19 cellular contexts compared by ENCODE assay signal in genomic region chr19:15231256-15231655, GRCh38. TPM values are rescaled to one million over a fixed set of nuclear protein-coding genes. Genes with fewer than 3 reads are reported as not detected.
A peak's percentile ranks its signal among the peaks of the same experiment; 100 is the strongest.
DNase-seq lines count a peak whose midpoint lies in the region; ATAC-seq and TF ChIP-seq lines count a peak whose summit lies in the region.
"Had no signal": no experiment of that assay in that cellular context is flagged by ENCODE, and none has a peak within 500 bp of the region (broad histone marks: within the 10 kb centered on the region; RNA-seq: fewer than 3 reads in every experiment).

No MANE protein-coding gene starts in this region.

- no peaks in the 10 kb centered on the region for H3K4me1 ChIP-seq in HUES64 (ENCODE audit: insufficient read depth, low read length)
- 0 out of 2 replicates have a peak, but pooled peaks cover 2% of the 10 kb centered on the region for H3K4me1 ChIP-seq in iPS DF 6.9 (ENCODE audit: control insufficient read depth, insufficient read depth, low read length)
- peaks cover 4 to 7% of the 10 kb centered on the region in 2 donors for H3K4me1 ChIP-seq in neuronal stem cell (ENCODE audit: control insufficient read depth in 2 of 2, insufficient read depth in 1 of 2, low read depth in 1 of 2, low read length in 2 of 2)
- H3K4me1 ChIP-seq: gastrocnemius medialis had no signal

- peaks cover 26 to 51% (median 47%) of the 10 kb centered on the region in 3 donors for H3K27me3 Mint-ChIP-seq in CD14-positive monocyte (ENCODE audit: low read depth in 3 of 3)

- intact Hi-C loops in CD14-positive monocyte (cut with micrococcal nuclease): loop anchor here (5.0 kb wide), 2 partner anchors 34 to 54 kb away; no protein-coding TSS in a partner anchor

- H3K23ac ChIP-seq in neuronal stem cell (ENCODE audit: low read depth, low read length, poor library complexity): no peak overlapping the region

- H4K91ac ChIP-seq in neuronal stem cell (ENCODE audit: low read depth, low read length, poor library complexity): no peak overlapping the region

- H2BK15ac ChIP-seq in neuronal stem cell (ENCODE audit: low read length): peak overlapping the region; percentile 75

- DNase-seq in CD14-positive monocyte (ENCODE audit: low spot score) (no peak), iPS DF 6.9 (ENCODE audit: low read depth, low spot score) (no peak), neuronal stem cell (ENCODE audit: low spot score) (no peak), iPS-NIHi11 (ENCODE audit: low spot score) (no peak), mucosa of gallbladder (ENCODE audit: low spot score) (no peak)
- DNase-seq in activated CD4-positive, alpha-beta T cell treated with anti-CD3 and anti-CD28 coated beads for 48 hours: no peak
- DNase-seq: activated effector memory CD4-positive, alpha-beta T cell treated with anti-CD3 and anti-CD28 coated beads, Interleukin-2, amount 50 U/mL, for 16 hours; amniotic stem cell; caudate nucleus; gastrocnemius medialis; mammary epithelial cell; NCI-H2081; SW 1271 had no signal

- H3K4me1 Mint-ChIP-seq in CD14-positive monocyte: peaks cover 40% of the 10 kb centered on the region

- no peak overlapping the region for H2AFZ ChIP-seq in neuronal stem cell (ENCODE audit: low read length)

- H2BK120ac ChIP-seq in neuronal stem cell (ENCODE audit: low read depth, low read length): peak overlapping the region; percentile 97

- H3K4me3 Mint-ChIP-seq in CD14-positive monocyte: peak overlapping the region; percentile 16 to 70
- H3K4me3 Mint-ChIP-seq: activated CD4-positive, alpha-beta T cell treated with anti-CD3 and anti-CD28 coated beads for 36 hours had no signal

- H3K9ac ChIP-seq in HUES64 (ENCODE audit: low read depth, low read length): peak overlapping the region; percentile 51
- H3K9ac ChIP-seq in neuronal stem cell (ENCODE audit: low read depth, low read length, poor library complexity): peak overlapping the region; percentile 50

- H2BK5ac ChIP-seq in neuronal stem cell (ENCODE audit: low read length): peak overlapping the region; percentile 35

- H3K27me3 ChIP-seq in HUES64 (ENCODE audit: insufficient read depth, low read length) (peaks cover 5% of the 10 kb centered on the region; the same call in 1 of the 2 replicates), iPS DF 6.9 (ENCODE audit: control insufficient read depth, insufficient read depth, low read length) (no peaks in the 10 kb centered on the region), neuronal stem cell (ENCODE audit: control insufficient read depth in 3 of 3, insufficient read depth in 3 of 3, low read depth in 1 of 3, low read length in 3 of 3) (peaks cover 0 to 22% (median 3%) of the 10 kb centered on the region in 3 experiments)

- no peak overlapping the region for H3K4ac ChIP-seq in neuronal stem cell (ENCODE audit: low read length)

- H3K18ac ChIP-seq in neuronal stem cell (ENCODE audit: low read length): peak overlapping the region; percentile 91

- peaks cover 0 to 14% (median 7%) of the 10 kb centered on the region in 7 donors for H3K9me3 Mint-ChIP-seq in CD14-positive monocyte
- H3K9me3 Mint-ChIP-seq: nephron had no signal

- peak overlapping the region; percentile 75 for H3K4me3 ChIP-seq in HUES64 (ENCODE audit: low read length)
- H3K4me3 ChIP-seq in iPS DF 6.9 (ENCODE audit: low read length): peak overlapping the region; percentile 70; the same call in 1 of the 2 replicates
- H3K4me3 ChIP-seq in neuronal stem cell (ENCODE audit: low read length in 2 of 2): no peak overlapping the region

- H3K36me3 ChIP-seq in HUES64 (ENCODE audit: insufficient read depth, low read length) (peaks cover 21% of the 10 kb centered on the region), iPS DF 6.9 (ENCODE audit: control insufficient read depth, insufficient read depth, low read length) (peaks cover 3% of the 10 kb centered on the region; the same call in 1 of the 2 replicates), neuronal stem cell (replicated peaks in 1 of 2; ENCODE audit: control insufficient read depth in 2 of 2, insufficient read depth in 2 of 2, low read length in 2 of 2) (peaks cover 6 to 19% of the 10 kb centered on the region in 2 donors)

- H3K27ac Mint-ChIP-seq in CD14-positive monocyte: peak overlapping the region in 1 of 7 donors; percentile 18
- H3K27ac Mint-ChIP-seq: activated CD4-positive, alpha-beta T cell treated with anti-CD3 and anti-CD28 coated beads for 36 hours; nephron had no signal

- H2BK12ac ChIP-seq in neuronal stem cell (ENCODE audit: low read length): peak overlapping the region; percentile 93

- H3K79me1 ChIP-seq in neuronal stem cell (ENCODE audit: low read depth, low read length): peaks cover 7% of the 10 kb centered on the region

- peak overlapping the region; percentile 88 for H2AK5ac ChIP-seq in neuronal stem cell (ENCODE audit: low read depth, low read length)

- no peak for TF ChIP-seq CTCF in CD14-positive monocyte (IDR thresholded peaks at IDR 0.05)

- H4K8ac ChIP-seq in neuronal stem cell (ENCODE audit: low read depth, low read length): peak overlapping the region; percentile 86

- no peaks in the 10 kb centered on the region for H3K9me3 ChIP-seq in HUES64 (ENCODE audit: insufficient read depth, low read depth, low read length)
- H3K9me3 ChIP-seq in iPS DF 6.9 (ENCODE audit: control insufficient read depth, insufficient read depth, low read length): no peaks in the 10 kb centered on the region
- peaks cover 0 to 2% of the 10 kb centered on the region in 2 donors for H3K9me3 ChIP-seq in neuronal stem cell (replicated peaks in 1 of 2; ENCODE audit: control insufficient read depth in 2 of 2, insufficient read depth in 1 of 2, low read depth in 1 of 2, low read length in 2 of 2)
- H3K9me3 ChIP-seq: gastrocnemius medialis had no signal

- no peak overlapping the region for H3K27ac ChIP-seq in HUES64 (ENCODE audit: low read depth, low read length)
- no peak overlapping the region for H3K27ac ChIP-seq in iPS DF 6.9 (ENCODE audit: low read length)
- H3K27ac ChIP-seq in neuronal stem cell (replicated peaks; ENCODE audit: low read length): no peak overlapping the region
- H3K27ac ChIP-seq: epithelial cell of prostate, gastrocnemius medialis had no signal

- no peak overlapping the region for H3K14ac ChIP-seq in neuronal stem cell (ENCODE audit: low read length)

- 91% methylated on average over 10 of the region's 10 CpGs for WGBS in HUES64
- no CpG with 5 or more reads among the region's 10 CpGs for WGBS in iPS DF 6.9 (ENCODE audit: insufficient coverage, insufficient read length)
- WGBS in neuronal stem cell (ENCODE audit: extremely low coverage in 2 of 2, insufficient read length in 2 of 2, insufficient replicate concordance in 1 of 2), 2 donors: no CpG with 5 or more reads among the region's 10 CpGs

- H3K4me2 ChIP-seq in neuronal stem cell (ENCODE audit: insufficient read depth, low read length, poor library complexity, severe bottlenecking): peak overlapping the region; percentile 4

- no peak for ATAC-seq in GM21576 (IDR thresholded peaks at IDR 0.05; ENCODE audit: unreplicated experiment)
- ATAC-seq: gastrocnemius medialis had no signal

- H3K36me3 Mint-ChIP-seq in CD14-positive monocyte: peaks cover 18 to 20% of the 10 kb centered on the region in 2 donors

RNA-seq across cellular contexts. Expression of gene EPHX3, which starts 1.0 kb away (rescaled TPM):
- polyA plus RNA-seq in CD14-positive monocyte: 1 to 10 TPM in 1 of 2 donors, under 1 TPM in 1; 0.23 to 1.5 TPM
- 12.0 TPM for polyA plus RNA-seq in HUES64 (2013, experiment 1 of 2)
- polyA plus RNA-seq in HUES64 (2013, experiment 2 of 2): 12.4 TPM
- polyA plus RNA-seq in neuronal stem cell (2013, experiment 1 of 2): 1.1 TPM
- 1.1 TPM for polyA plus RNA-seq in neuronal stem cell (2013, experiment 2 of 2)
- total RNA-seq in mucosa of gallbladder: 2.0 TPM
- total RNA-seq: dermis microvascular lymphatic vessel endothelial cell, gastrocnemius medialis had no signal

RNA-seq across cellular contexts. Expression of gene NOTCH3, which starts 30.5 kb away (rescaled TPM):
- under 1 TPM in 1 of 2 donors, not detected in 1; 0.05 TPM for polyA plus RNA-seq in CD14-positive monocyte
- polyA plus RNA-seq in HUES64 (2013, experiment 1 of 2): 52.5 TPM
- polyA plus RNA-seq in HUES64 (2013, experiment 2 of 2): 56.0 TPM
- 33.0 TPM for polyA plus RNA-seq in neuronal stem cell (2013, experiment 1 of 2)
- polyA plus RNA-seq in neuronal stem cell (2013, experiment 2 of 2): 33.5 TPM
- 32.4 TPM for total RNA-seq in mucosa of gallbladder

Comparison
In these comparisons a context has a peak if more than half of its experiments do, and no peak if none do; other contexts are left out.
1. H3K4me3 ChIP-seq: peak in HUES64 (single experiment) and iPS DF 6.9 (single experiment); none in neuronal stem cell (0 of 2).